8 cellular contexts compared by ENCODE assay signal in genomic region chr22:42820075-42820763, GRCh38. TPM values are rescaled to one million over a fixed set of nuclear protein-coding genes. Genes with fewer than 3 reads are reported as not detected.
DNase-seq lines count a peak whose midpoint lies in the region; ATAC-seq and TF ChIP-seq lines count a peak whose summit lies in the region.

No MANE protein-coding gene starts in this region.

- H3K4me1 ChIP-seq in CD4-positive, CD25-positive, alpha-beta regulatory T cell (ENCODE audit: control insufficient read depth, insufficient read depth, low read length, poor library complexity, severe bottlenecking): no peaks in the 10 kb centered on the region
- peaks cover 4 to 5% of the 10 kb centered on the region in 2 donors for H3K4me1 ChIP-seq in left lung

- peaks cover 0 to 9% (median 3%) of the 10 kb centered on the region in 4 donors for H3K4me1 Mint-ChIP-seq in CD4-positive, CD25-positive, alpha-beta regulatory T cell
- H3K4me1 Mint-ChIP-seq in stimulated activated memory B cell treated with anti-CD40 and anti-IgM and Interleukin-4, amounts not matched to agents 10 μg/mL and 1 μg/mL and 100 μg/mL, for 72 hours: no peaks in the 10 kb centered on the region

- intact Hi-C loops in left lung (cut with DNase I): no loop called here

- no peak overlapping the region for H3K4me3 Mint-ChIP-seq in CD4-positive, CD25-positive, alpha-beta regulatory T cell
- no peak overlapping the region for H3K4me3 Mint-ChIP-seq in stimulated activated memory B cell treated with anti-CD40 and anti-IgM and Interleukin-4, amounts not matched to agents 10 μg/mL and 1 μg/mL and 100 μg/mL, for 72 hours

- no peaks in the 10 kb centered on the region for H3K27me3 ChIP-seq in CD4-positive, CD25-positive, alpha-beta regulatory T cell (ENCODE audit: control insufficient read depth, insufficient read depth, low read length)
- H3K27me3 ChIP-seq in left lung: no peaks in the 10 kb centered on the region

- peaks cover 33% of the 10 kb centered on the region for H3K36me3 ChIP-seq in CD4-positive, CD25-positive, alpha-beta regulatory T cell (ENCODE audit: control insufficient read depth, insufficient read depth, low read length)
- H3K36me3 ChIP-seq in left lung: peaks cover 0 to 72% of the 10 kb centered on the region in 2 donors

- TF ChIP-seq CTCF in astrocyte of the spinal cord (IDR thresholded peaks at IDR 0.05; ENCODE audit: low read depth, low read length) (peak; percentile 59), left lung (IDR thresholded peaks at IDR 0.05) (peak in 1 of 2 donors; percentile 22)

- ATAC-seq in CD4-positive, CD25-positive, alpha-beta regulatory T cell (ENCODE audit: low read depth in 2 of 2): no peak
- ATAC-seq in left lung (peak; percentile 20), HG02610 (IDR thresholded peaks at IDR 0.05; ENCODE audit: unreplicated experiment) (no peak), HG02970 (IDR thresholded peaks at IDR 0.05; ENCODE audit: low FRiP score, unreplicated experiment) (no peak)
- ATAC-seq in stimulated activated memory B cell treated with anti-CD40 and anti-IgM and Interleukin-4, amounts not matched to agents 10 μg/mL and 1 μg/mL and 100 μg/mL, for 72 hours: no peak

- no peaks in the 10 kb centered on the region for H3K9me3 ChIP-seq in CD4-positive, CD25-positive, alpha-beta regulatory T cell (ENCODE audit: control insufficient read depth in 2 of 2, low read length in 2 of 2)
- no peaks in the 10 kb centered on the region for H3K9me3 ChIP-seq in left lung

- peak overlapping the region in 2 of 3 donors; percentile 63 to 69 for H3K27ac Mint-ChIP-seq in CD4-positive, CD25-positive, alpha-beta regulatory T cell
- no peak overlapping the region for H3K27ac Mint-ChIP-seq in stimulated activated memory B cell treated with anti-CD40 and anti-IgM and Interleukin-4, amounts not matched to agents 10 μg/mL and 1 μg/mL and 100 μg/mL, for 72 hours

- H3K27ac ChIP-seq in CD4-positive, CD25-positive, alpha-beta regulatory T cell (ENCODE audit: insufficient read depth, low read length, poor library complexity, severe bottlenecking): no peak overlapping the region
- no peak overlapping the region for H3K27ac ChIP-seq in left lung

- peaks cover 0 to 2% (median 0%) of the 10 kb centered on the region in 7 donors for H3K9me3 Mint-ChIP-seq in CD4-positive, CD25-positive, alpha-beta regulatory T cell
- peaks cover 3% of the 10 kb centered on the region for H3K9me3 Mint-ChIP-seq in stimulated activated memory B cell treated with anti-CD40 and anti-IgM and Interleukin-4, amounts not matched to agents 10 μg/mL and 1 μg/mL and 100 μg/mL, for 72 hours

- peaks cover 34% of the 10 kb centered on the region for H3K36me3 Mint-ChIP-seq in CD4-positive, CD25-positive, alpha-beta regulatory T cell
- peaks cover 37% of the 10 kb centered on the region for H3K36me3 Mint-ChIP-seq in stimulated activated memory B cell treated with anti-CD40 and anti-IgM and Interleukin-4, amounts not matched to agents 10 μg/mL and 1 μg/mL and 100 μg/mL, for 72 hours

- in situ Hi-C loops in astrocyte of the spinal cord (cut with HindIII; ENCODE audit: low sequenced_read_pairs): no loop called here

- H3K4me3 ChIP-seq in CD4-positive, CD25-positive, alpha-beta regulatory T cell (ENCODE audit: low read depth, low read length): no peak overlapping the region
- H3K4me3 ChIP-seq in astrocyte of the spinal cord (ENCODE audit: low read depth, low read length) (no peak overlapping the region), left lung (no peak overlapping the region)

- no peak for DNase-seq in CD4-positive, CD25-positive, alpha-beta regulatory T cell
- DNase-seq in LHCN-M2 (ENCODE audit: low read depth): peak; percentile 85
- peak; percentile 78 for DNase-seq in astrocyte of the spinal cord (ENCODE audit: low read depth, low spot score)
- no peak for DNase-seq in left lung
- no peak for DNase-seq in stimulated activated CD4-positive, alpha-beta T cell treated with anti-CD3 and anti-CD28 coated beads, Interleukin-4, amount 100 ng/mL, for 24 hours

- no peaks in the 10 kb centered on the region for H3K27me3 Mint-ChIP-seq in CD4-positive, CD25-positive, alpha-beta regulatory T cell
- H3K27me3 Mint-ChIP-seq in stimulated activated memory B cell treated with anti-CD40 and anti-IgM and Interleukin-4, amounts not matched to agents 10 μg/mL and 1 μg/mL and 100 μg/mL, for 72 hours: no peaks in the 10 kb centered on the region

RNA-seq across cellular contexts. Expression of gene ARFGAP3, which starts 36.9 kb away (rescaled TPM):
- total RNA-seq in CD4-positive, CD25-positive, alpha-beta regulatory T cell: 28.8 TPM
- 10 to 100 TPM; 27.1 to 31.0 (median 29.3) TPM for polyA plus RNA-seq in CD4-positive, CD25-positive, alpha-beta regulatory T cell
- 76.7 and 87.1 TPM in 2 replicates for total RNA-seq in LHCN-M2 (2014; rRNA removed)
- 41.8 TPM for polyA plus RNA-seq in LHCN-M2 (2012)
- total RNA-seq in left lung: 10 to 100 TPM; 45.3 to 52.8 TPM

Comparison
In these comparisons a context has a peak if more than half of its experiments do, and no peak if none do; other contexts are left out.
1. DNase-seq: peak in LHCN-M2 (single experiment) and astrocyte of the spinal cord (single experiment); none in CD4-positive, CD25-positive, alpha-beta regulatory T cell (0 of 3), left lung (0 of 2) and stimulated activated CD4-positive, alpha-beta T cell treated with anti-CD3 and anti-CD28 coated beads, Interleukin-4, amount 100 ng/mL, for 24 hours (single experiment).